ENCODE assay signal across 19 cellular contexts in the genomic region with DNA sequence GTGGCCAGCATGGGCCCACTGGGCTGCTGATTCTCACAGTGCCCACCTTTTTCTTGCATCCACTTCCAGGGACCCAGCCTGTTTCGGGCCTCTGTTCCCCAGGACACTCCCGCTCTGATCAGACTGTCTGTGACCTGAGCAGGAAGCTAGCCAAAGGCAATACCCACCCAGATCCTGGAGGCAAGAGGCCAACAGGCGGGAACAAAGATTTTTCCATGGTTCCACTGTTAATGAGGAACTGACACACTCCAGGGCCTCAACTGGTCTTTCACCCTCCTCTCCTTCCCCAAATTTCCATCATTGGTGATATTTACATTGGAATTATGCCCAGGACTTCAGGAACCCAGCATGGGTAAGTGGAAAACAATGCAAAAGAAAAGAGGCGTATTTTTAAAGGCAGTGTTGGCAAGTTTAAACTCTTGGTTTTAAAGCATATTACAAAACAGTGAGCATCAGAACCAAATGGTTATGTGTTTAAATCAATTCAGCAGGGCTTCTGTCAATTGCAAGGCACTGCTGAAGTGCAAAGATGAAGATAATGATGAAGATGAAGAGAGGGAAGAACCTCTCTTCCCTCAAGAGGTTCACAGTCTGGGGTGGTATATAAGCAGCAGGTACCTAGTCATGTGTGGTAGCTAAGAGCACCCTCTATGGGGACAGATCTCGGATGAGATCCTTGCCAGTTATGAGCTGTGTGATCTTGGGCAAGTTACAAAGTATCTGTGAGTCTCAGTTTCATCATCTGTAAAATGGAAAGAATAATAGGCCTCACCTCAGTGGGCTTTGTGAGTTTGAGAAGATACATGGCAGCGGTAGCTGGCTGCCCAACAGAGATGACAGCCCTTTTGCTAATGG. TPM values are rescaled to one million over a fixed set of nuclear protein-coding genes. Genes with fewer than 3 reads are reported as not detected.
DNase-seq lines count a peak whose midpoint lies in the region; ATAC-seq and TF ChIP-seq lines count a peak whose summit lies in the region.
"Had no signal": no experiment of that assay in that cellular context is flagged by ENCODE, and none has a peak within 500 bp of the region (broad histone marks: within the 10 kb centered on the region; RNA-seq: fewer than 3 reads in every experiment).

No MANE protein-coding gene starts in this region.

- no peaks in the 10 kb centered on the region for H3K9me3 ChIP-seq in Peyer's patch
- H3K9me3 ChIP-seq in gastroesophageal sphincter = peaks cover 0 to 23% (median 0%) of the 10 kb centered on the region in 3 donors
- H3K9me3 ChIP-seq: uterus had no signal

- no peaks in the 10 kb centered on the region for H3K36me3 Mint-ChIP-seq in activated T-helper 1 cell treated with anti-CD3 and anti-CD28 coated beads, Interleukin-12 subunit alpha, Interleukin-12 subunit beta, Interleukin-2, Interleukin-4 antibody, amounts not matched to agents 30 ng/mL and 10 ng/mL and 1 ng/mL, durations not matched to agents 14 hours and 24 hours and 36 hours (ENCODE audit: low read depth)
- H3K36me3 Mint-ChIP-seq: CD4-positive, CD25-positive, alpha-beta regulatory T cell had no signal

- intact Hi-C loops in sciatic nerve (cut with DNase I) = no loop called here
- intact Hi-C loops in activated T-helper 1 cell treated with anti-CD3 and anti-CD28 coated beads, Interleukin-12 subunit alpha, Interleukin-12 subunit beta, Interleukin-2, Interleukin-4 antibody, amounts not matched to agents 30 ng/mL and 10 ng/mL and 1 ng/mL, durations not matched to agents 14 hours and 24 hours and 36 hours (cut with micrococcal nuclease) = no loop called here

- H3K4me3 ChIP-seq in Peyer's patch (no peak overlapping the region), gastroesophageal sphincter (no peak overlapping the region)
- H3K4me3 ChIP-seq: uterus had no signal

- H3K4me1 ChIP-seq in Peyer's patch (peaks cover 0 to 21% (median 0%) of the 10 kb centered on the region in 4 donors), gastroesophageal sphincter (peaks cover 0 to 28% (median 9%) of the 10 kb centered on the region in 3 donors)
- H3K4me1 ChIP-seq: uterus had no signal

- no peak for TF ChIP-seq EP300 in gastroesophageal sphincter (IDR thresholded peaks at IDR 0.05)

- no peak overlapping the region for H3K4me3 Mint-ChIP-seq in activated T-helper 1 cell treated with anti-CD3 and anti-CD28 coated beads, Interleukin-12 subunit alpha, Interleukin-12 subunit beta, Interleukin-2, Interleukin-4 antibody, amounts not matched to agents 30 ng/mL and 10 ng/mL and 1 ng/mL, durations not matched to agents 14 hours and 24 hours and 36 hours
- H3K4me3 Mint-ChIP-seq: CD4-positive, CD25-positive, alpha-beta regulatory T cell; HFFc6; naive thymus-derived CD8-positive, alpha-beta T cell had no signal

- peaks cover under 1% of the 10 kb centered on the region for H3K27me3 Mint-ChIP-seq in activated T-helper 1 cell treated with anti-CD3 and anti-CD28 coated beads, Interleukin-12 subunit alpha, Interleukin-12 subunit beta, Interleukin-2, Interleukin-4 antibody, amounts not matched to agents 30 ng/mL and 10 ng/mL and 1 ng/mL, durations not matched to agents 14 hours and 24 hours and 36 hours (ENCODE audit: insufficient read depth)
- H3K27me3 Mint-ChIP-seq: naive thymus-derived CD8-positive, alpha-beta T cell had no signal

- DNase-seq in NCI-H1105 treated with DMSO at 0.1 percent for 48 hours (lab: John Stamatoyannopoulos, UW) (peak; percentile 45), NCI-H1105 (lab: John Stamatoyannopoulos, UW) (no peak), Peyer's patch (peak in 1 of 3 donors; percentile 58), sciatic nerve (ENCODE audit: low spot score) (no peak)
- no peak for DNase-seq in activated T-helper 1 cell treated with anti-CD3 and anti-CD28 coated beads, Interleukin-12 subunit alpha, Interleukin-12 subunit beta, Interleukin-2, Interleukin-4 antibody, amounts not matched to agents 30 ng/mL and 10 ng/mL and 1 ng/mL, durations not matched to agents 14 hours and 24 hours and 36 hours (ENCODE audit: low spot score)
- DNase-seq in stimulated activated naive CD4-positive, alpha-beta T cell treated with Interleukin-2 at 50 U/mL for 16 hours (lab: John Stamatoyannopoulos, UW) = no peak
- DNase-seq: 8988T; CD4-positive, CD25-positive, alpha-beta regulatory T cell; central memory CD4-positive, alpha-beta T cell; HFFc6; kidney glomerular epithelial cell; naive thymus-derived CD8-positive, alpha-beta T cell; NCI-H2171 treated with DMSO at 0.1 percent for 48 hours; retina; stimulated activated CD4-positive, alpha-beta T cell treated with anti-CD3 and anti-CD28 coated beads, Interleukin-2, amount 100 ng/mL, for 48 hours had no signal

- no peak overlapping the region for H3K27ac Mint-ChIP-seq in activated T-helper 1 cell treated with anti-CD3 and anti-CD28 coated beads, Interleukin-12 subunit alpha, Interleukin-12 subunit beta, Interleukin-2, Interleukin-4 antibody, amounts not matched to agents 30 ng/mL and 10 ng/mL and 1 ng/mL, durations not matched to agents 14 hours and 24 hours and 36 hours
- H3K27ac Mint-ChIP-seq: HFFc6 had no signal

- TF ChIP-seq CTCF in Peyer's patch (IDR thresholded peaks at IDR 0.05) (no peak), gastroesophageal sphincter (IDR thresholded peaks at IDR 0.05) (no peak)

- H3K9me3 Mint-ChIP-seq in activated T-helper 1 cell treated with anti-CD3 and anti-CD28 coated beads, Interleukin-12 subunit alpha, Interleukin-12 subunit beta, Interleukin-2, Interleukin-4 antibody, amounts not matched to agents 30 ng/mL and 10 ng/mL and 1 ng/mL, durations not matched to agents 14 hours and 24 hours and 36 hours = peaks cover 9% of the 10 kb centered on the region

- H3K36me3 ChIP-seq in Peyer's patch (no peaks in the 10 kb centered on the region), gastroesophageal sphincter (no peaks in the 10 kb centered on the region)
- H3K36me3 ChIP-seq: uterus had no signal

- ATAC-seq in gastroesophageal sphincter = peak; percentile 55
- ATAC-seq in sciatic nerve = peak; percentile 79
- ATAC-seq in GM21360 (IDR thresholded peaks at IDR 0.05; ENCODE audit: unreplicated experiment) = no peak
- ATAC-seq: activated naive CD4-positive, alpha-beta T cell treated with anti-CD3 and anti-CD28 coated beads, Interleukin-2, amount 50 U/mL, for 72 hours; naive thymus-derived CD8-positive, alpha-beta T cell had no signal

- H3K27me3 ChIP-seq in Peyer's patch (no peaks in the 10 kb centered on the region), gastroesophageal sphincter (no peaks in the 10 kb centered on the region)
- H3K27me3 ChIP-seq: uterus had no signal

- WGBS in gastroesophageal sphincter (ENCODE audit: low coverage in 1 of 2), 2 donors = 68 to 82% methylated on average over 4 to 5 of the region's 6 CpGs

- TF ChIP-seq POLR2A in Peyer's patch (IDR thresholded peaks at IDR 0.05) (no peak), gastroesophageal sphincter (IDR thresholded peaks at IDR 0.05) (no peak)

- H3K27ac ChIP-seq in Peyer's patch (peak overlapping the region in 3 of 4 donors; percentile 66 to 73 (median 71)), gastroesophageal sphincter (peak overlapping the region in 1 of 4 donors; percentile 65)
- H3K27ac ChIP-seq: uterus had no signal

- H3K4me1 Mint-ChIP-seq in activated T-helper 1 cell treated with anti-CD3 and anti-CD28 coated beads, Interleukin-12 subunit alpha, Interleukin-12 subunit beta, Interleukin-2, Interleukin-4 antibody, amounts not matched to agents 30 ng/mL and 10 ng/mL and 1 ng/mL, durations not matched to agents 14 hours and 24 hours and 36 hours (ENCODE audit: low read depth) = peaks cover 1% of the 10 kb centered on the region

RNA-seq across cellular contexts. Expression of a gene that starts 14.4 kb away (rescaled TPM):
- total RNA-seq in Peyer's patch (100 to 1,000 TPM in 2 of 4 donors, 10 to 100 TPM in 2; 78.6 to 231 (median 112) TPM), gastroesophageal sphincter (10 to 100 TPM in 3 of 4 donors, 1 to 10 TPM in 1; 5.9 to 35.9 (median 18.1) TPM), sciatic nerve (13.8 TPM)
- 107 and 111 TPM in 2 replicates for total RNA-seq in activated T-helper 1 cell treated with anti-CD3 and anti-CD28 coated beads, Interleukin-12 subunit alpha, Interleukin-12 subunit beta, Interleukin-2, Interleukin-4 antibody, amounts not matched to agents 30 ng/mL and 10 ng/mL and 1 ng/mL, durations not matched to agents 14 hours and 24 hours and 36 hours
